Comparison of ENCODE assay signal across 25 cellular contexts in the genomic region with DNA sequence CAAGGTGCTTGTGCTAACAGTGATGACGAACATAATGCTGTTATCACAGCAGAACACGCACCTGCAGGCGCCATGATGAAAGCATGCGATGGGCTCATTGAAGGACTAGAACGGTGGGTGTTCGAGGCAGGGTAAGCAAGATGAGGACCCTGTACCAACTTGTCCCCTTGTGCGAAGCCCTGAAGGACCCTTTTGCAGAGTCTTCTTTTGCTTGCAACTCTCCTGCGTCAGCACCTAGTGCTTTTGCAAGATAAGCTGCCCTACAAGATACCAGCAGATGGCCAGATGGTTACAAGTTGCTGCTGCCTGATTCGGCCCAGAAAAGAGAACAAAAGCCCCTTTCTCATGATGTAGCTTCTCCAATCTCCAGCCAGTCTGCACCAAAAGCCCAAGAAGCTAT.
"Had no signal": no experiment of that assay in that cellular context is flagged by ENCODE, and none has a peak within 500 bp of the region (broad histone marks: within the 10 kb centered on the region; RNA-seq: fewer than 3 reads in every experiment).

No MANE protein-coding gene starts in this region.

- ATAC-seq: activated CD4-positive, alpha-beta T cell treated with anti-CD3 and anti-CD28 coated beads for 36 hours; activated CD8-positive, alpha-beta T cell treated with anti-CD3 and anti-CD28 coated beads, Interleukin-2, amount 10 ng/mL, durations not matched to agents 7 days and 5 days; activated naive CD4-positive, alpha-beta T cell treated with anti-CD3 and anti-CD28 coated beads, Interleukin-2, amount 50 U/mL, for 72 hours; activated naive CD8-positive, alpha-beta T cell treated with anti-CD3 and anti-CD28 coated beads, Interleukin-2, amount 50 U/mL, for 24 hours; activated T-cell treated with anti-CD3 and anti-CD28 coated beads, Interleukin-2, amount 50 U/mL, for 4 hours; body of pancreas; SK-N-SH treated with all-trans-retinoic acid at 6 μM for 48 hours had no signal

- DNase-seq: activated CD4-positive, alpha-beta T cell treated with anti-CD3 and anti-CD28 coated beads for 36 hours; activated CD4-positive, alpha-beta T cell treated with anti-CD3 and anti-CD28 coated beads, Interleukin-2, amount 50 U/mL, for 4 hours; activated CD8-positive, alpha-beta T cell treated with anti-CD3 and anti-CD28 coated beads, Interleukin-2, amount 10 ng/mL, durations not matched to agents 7 days and 5 days; activated effector memory CD4-positive, alpha-beta T cell treated with anti-CD3 and anti-CD28 coated beads, Interleukin-2, amount 50 U/mL, for 16 hours; activated naive CD4-positive, alpha-beta T cell treated with Interleukin-2 at 50 U/mL for 16 hours; activated naive CD8-positive, alpha-beta T cell treated with anti-CD3 and anti-CD28 coated beads, Interleukin-2, amount 50 U/mL, for 24 hours; activated T-cell treated with anti-CD3 and anti-CD28 coated beads, Interleukin-2, amount 50 U/mL, for 4 hours; amniotic stem cell; body of pancreas; central memory CD4-positive, alpha-beta T cell; MG63; MV-4-11; NCI-H1092 treated with DMSO at 0.1 percent for 48 hours; NCI-H1417 treated with DMSO at 0.1 percent for 48 hours; NCI-H187; NCI-H2081; NCI-H510A treated with DMSO at 0.1 percent for 48 hours; NCI-H69; NK-92 treated with Interleukin-12 subunit alpha and Interleukin-12 subunit beta, amount 100 ng/mL, for 24 hours; Peyer's patch; Right ventricle myocardium superior; SJCRH30; SW 1271 had no signal
